In the genomic region with DNA sequence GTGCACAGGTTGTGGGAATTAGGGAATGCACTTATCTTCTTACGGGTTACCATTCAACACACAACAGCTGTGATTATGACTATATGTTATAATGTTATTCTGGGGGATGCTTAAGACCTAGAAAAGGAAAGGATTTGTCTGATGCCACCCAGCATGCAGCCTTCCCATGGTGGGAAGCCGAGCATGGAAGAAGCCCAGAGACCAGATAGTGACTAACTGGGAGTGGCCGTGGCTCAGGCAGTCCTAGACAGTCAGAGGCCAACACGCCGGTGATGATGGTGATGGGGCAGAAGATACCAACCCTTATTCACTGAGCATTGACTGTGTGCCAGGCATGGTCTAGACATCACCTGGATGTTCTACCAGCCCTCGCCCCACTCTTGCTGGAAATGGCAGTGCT, we compare ENCODE assay signal across 18 cellular contexts.
"Had no signal": no experiment of that assay in that cellular context is flagged by ENCODE, and none has a peak within 500 bp of the region (broad histone marks: within the 10 kb centered on the region; RNA-seq: fewer than 3 reads in every experiment).

No MANE protein-coding gene starts in this region.

- H3K36me3 ChIP-seq: brain microvascular endothelial cell, esophagus squamous epithelium, neural progenitor cell, ovary, right lobe of liver, uterus had no signal

- DNase-seq: activated CD4-positive, alpha-beta T cell treated with anti-CD3 and anti-CD28 coated beads, Interleukin-2, amount 10 ng/mL, durations not matched to agents 24 days and 14 days; activated CD4-positive, CD25-positive, alpha-beta regulatory T cell; activated CD8-positive, alpha-beta memory T cell treated with anti-CD3 and anti-CD28 coated beads, Interleukin-2, amount 50 U/mL, for 48 hours; activated gamma-delta T cell treated with Interleukin-2 at 50 U/mL for 16 hours; activated naive CD8-positive, alpha-beta T cell treated with anti-CD3 and anti-CD28 coated beads for 36 hours; activated T-cell treated with anti-CD3 and anti-CD28 coated beads, Interleukin-2, amount 50 U/mL, for 72 hours; brain microvascular endothelial cell; effector CD4-positive, alpha-beta T cell; esophagus squamous epithelium; kidney glomerular epithelial cell; ovary; right lobe of liver; stimulated activated CD4-positive, alpha-beta T cell treated with anti-CD3 and anti-CD28 coated beads, Interleukin-1b, Interleukin-23, amount 100 ng/mL, for 48 hours; T-helper 2 cell; uterus had no signal

- H3K9me3 ChIP-seq: esophagus squamous epithelium, ovary, right lobe of liver, uterus had no signal

- H3K27me3 Mint-ChIP-seq: activated CD4-positive, alpha-beta T cell treated with anti-CD3 and anti-CD28 coated beads, Interleukin-2, amount 10 ng/mL, durations not matched to agents 24 days and 14 days; activated naive CD8-positive, alpha-beta T cell treated with anti-CD3 and anti-CD28 coated beads for 36 hours; central memory CD8-positive, alpha-beta T cell had no signal

- H3K4me3 ChIP-seq: coronary artery, esophagus squamous epithelium, neural progenitor cell, ovary, right lobe of liver, uterus had no signal

- H2AFZ ChIP-seq: neural progenitor cell had no signal

- H3K9ac ChIP-seq: neural progenitor cell had no signal

- H3K9me3 Mint-ChIP-seq: activated CD4-positive, alpha-beta T cell treated with anti-CD3 and anti-CD28 coated beads, Interleukin-2, amount 10 ng/mL, durations not matched to agents 24 days and 14 days; activated naive CD8-positive, alpha-beta T cell treated with anti-CD3 and anti-CD28 coated beads for 36 hours; activated T-cell treated with anti-CD3 and anti-CD28 coated beads, Interleukin-2, amount 50 U/mL, for 72 hours; central memory CD8-positive, alpha-beta T cell; neural progenitor cell had no signal

- H3K27ac ChIP-seq: brain microvascular endothelial cell, coronary artery, esophagus squamous epithelium, neural progenitor cell, ovary, right lobe of liver had no signal

- H3K27ac Mint-ChIP-seq: activated CD4-positive, alpha-beta T cell treated with anti-CD3 and anti-CD28 coated beads, Interleukin-2, amount 10 ng/mL, durations not matched to agents 24 days and 14 days; activated naive CD8-positive, alpha-beta T cell treated with anti-CD3 and anti-CD28 coated beads for 36 hours; activated T-cell treated with anti-CD3 and anti-CD28 coated beads, Interleukin-2, amount 50 U/mL, for 72 hours; neural progenitor cell had no signal

- H3K4me2 ChIP-seq: neural progenitor cell had no signal

- H3K4me1 ChIP-seq: right lobe of liver had no signal

- H3K4me3 Mint-ChIP-seq: activated CD4-positive, alpha-beta T cell treated with anti-CD3 and anti-CD28 coated beads, Interleukin-2, amount 10 ng/mL, durations not matched to agents 24 days and 14 days; activated naive CD8-positive, alpha-beta T cell treated with anti-CD3 and anti-CD28 coated beads for 36 hours; activated T-cell treated with anti-CD3 and anti-CD28 coated beads, Interleukin-2, amount 50 U/mL, for 72 hours; central memory CD8-positive, alpha-beta T cell; neural progenitor cell had no signal

- H3K27me3 ChIP-seq: brain microvascular endothelial cell, esophagus squamous epithelium, neural progenitor cell, ovary, right lobe of liver, uterus had no signal

- H3K36me3 Mint-ChIP-seq: activated naive CD8-positive, alpha-beta T cell treated with anti-CD3 and anti-CD28 coated beads for 36 hours; neural progenitor cell had no signal

- ATAC-seq: activated T-cell treated with anti-CD3 and anti-CD28 coated beads, Interleukin-2, amount 50 U/mL, for 72 hours had no signal
